In genomic region chr6:71420693-71421328, GRCh38 we compare ENCODE assay signal across 8 cellular contexts.
DNase-seq lines count a peak whose midpoint lies in the region; ATAC-seq and TF ChIP-seq lines count a peak whose summit lies in the region.

No MANE protein-coding gene starts in this region.

- DNase-seq in DMS53 treated with DMSO at 0.1 percent for 48 hours (lab: John Stamatoyannopoulos, UW; ENCODE audit: unreplicated experiment) (peak; percentile 97), WTC11 (ENCODE audit: low spot score) (peak; percentile 95), esophagus squamous epithelium (lab: John Stamatoyannopoulos, UW) (peak; percentile 4), middle frontal gyrus (ENCODE audit: extremely low spot score, low spot score) (peak; percentile 94), HT-29 (ENCODE audit: low spot score) (no peak)

- peak overlapping the region; percentile 44; the same call in 1 of the 2 replicates for H2AFZ ChIP-seq in KMS-11 (ENCODE audit: low read depth)

- H3K4me3 ChIP-seq in KMS-11 (IDR thresholded peaks at IDR 0.05; ENCODE audit: insufficient read depth, low read depth, low read length) (no peak overlapping the region), esophagus squamous epithelium (peak overlapping the region; percentile 62 to 87 (median 80)), thymus (ENCODE audit: low read length) (peak overlapping the region; percentile 43)

- H3K79me2 ChIP-seq in KMS-11 (ENCODE audit: insufficient read depth, low read depth) = no peaks in the 10 kb centered on the region

- CTCF ChIA-PET in WTC11 (lab: Charles Lee) = interaction anchor here (1.0 to 1.2 kb wide), 2 partner anchors 37 to 163 kb away, joined by 3 read pairs; no protein-coding TSS in a partner anchor

- no peak for TF ChIP-seq CTCF in KMS-11 (conservative IDR thresholded peaks at IDR 0.05; ENCODE audit: low read depth, low read length)
- TF ChIP-seq CTCF in WTC11 (IDR thresholded peaks at IDR 0.05) = no peak
- no peak for TF ChIP-seq CTCF in esophagus squamous epithelium (IDR thresholded peaks at IDR 0.05)

- intact Hi-C loops in esophagus squamous epithelium (cut with DNase I) = no loop called here

- H3K9me3 ChIP-seq in esophagus squamous epithelium = no peaks in the 10 kb centered on the region
- no peaks in the 10 kb centered on the region for H3K9me3 ChIP-seq in thymus (ENCODE audit: control insufficient read depth)

- H3K4me2 ChIP-seq in KMS-11 = peak overlapping the region; percentile 17; the same call in 1 of the 2 replicates

- ATAC-seq in GM21447 (IDR thresholded peaks at IDR 0.05; ENCODE audit: unreplicated experiment) (peak; percentile 91), WTC11 (peak; percentile 98)

- POLR2A ChIA-PET in WTC11 (lab: Charles Lee) = no interaction called here

- H3K4me3 Mint-ChIP-seq in WTC11 = peak overlapping the region; percentile 82

- H3K36me3 ChIP-seq in KMS-11 (ENCODE audit: insufficient read depth) (no peaks in the 10 kb centered on the region), esophagus squamous epithelium (peaks cover 0 to 9% (median 0%) of the 10 kb centered on the region in 3 donors), thymus (ENCODE audit: control insufficient read depth, insufficient read depth) (no peaks in the 10 kb centered on the region)

- 5 to 28% methylated on average over 12 to 37 of the region's 46 CpGs for WGBS in esophagus squamous epithelium, 2 donors
- WGBS in thymus = 14% methylated on average over 46 of the region's 46 CpGs

- H3K9ac ChIP-seq in KMS-11 = no peak overlapping the region

- peaks cover 35% of the 10 kb centered on the region for H3K27me3 Mint-ChIP-seq in WTC11 (ENCODE audit: low read depth)

- peak in 3 of 4 donors; percentile 57 to 88 (median 87) for TF ChIP-seq POLR2A in esophagus squamous epithelium (IDR thresholded peaks at IDR 0.05)

- H3K4me1 ChIP-seq in KMS-11 (ENCODE audit: low read depth, poor library complexity, severe bottlenecking) (no peaks in the 10 kb centered on the region), esophagus squamous epithelium (peaks cover 0 to 29% (median 0%) of the 10 kb centered on the region in 3 donors), thymus (ENCODE audit: control insufficient read depth, insufficient read depth, low read length) (no peaks in the 10 kb centered on the region)

- no peaks in the 10 kb centered on the region for H4K20me1 ChIP-seq in KMS-11 (ENCODE audit: insufficient read depth)

- H3K4me1 Mint-ChIP-seq in WTC11 = peaks cover 21% of the 10 kb centered on the region

- H3K36me3 Mint-ChIP-seq in WTC11 = no peaks in the 10 kb centered on the region

- H3K27ac ChIP-seq in KMS-11 (no peak overlapping the region), esophagus squamous epithelium (peak overlapping the region; percentile 81 to 96 (median 94)), thymus (ENCODE audit: low read depth) (no peak overlapping the region)

- H3K9me3 Mint-ChIP-seq in WTC11 = no peaks in the 10 kb centered on the region

- no peak overlapping the region for H3K27ac Mint-ChIP-seq in WTC11

- H3K27me3 ChIP-seq in KMS-11 (ENCODE audit: insufficient read depth, low read depth) = no peaks in the 10 kb centered on the region
- peaks cover 0 to 18% (median 2%) of the 10 kb centered on the region in 4 donors for H3K27me3 ChIP-seq in esophagus squamous epithelium
- peaks cover 33% of the 10 kb centered on the region for H3K27me3 ChIP-seq in thymus (ENCODE audit: control insufficient read depth, insufficient read depth)

TF ChIP-seq in WTC11, 78 proteins besides CTCF, POLR2A, EP300 and RAD21:
- peak; percentile 2; the same call in 1 of the 2 replicates for TF ChIP-seq HMGXB4 (CRISPR knock-in tag; IDR thresholded peaks at IDR 0.05)
- no peak for TF ChIP-seq NR2C2 (CRISPR knock-in tag; IDR thresholded peaks at IDR 0.05)
- 0 out of 2 replicates have a peak, but pooled peaks have one; percentile 4 for TF ChIP-seq KAT7 (CRISPR knock-in tag; IDR thresholded peaks at IDR 0.05; ENCODE audit: borderline replicate concordance)
- peak; percentile 82 for TF ChIP-seq NFYB (CRISPR knock-in tag; conservative IDR thresholded peaks at IDR 0.05; ENCODE audit: low read depth)

Comparison
In these comparisons a context has a peak if more than half of its experiments do, and no peak if none do; other contexts are left out.
1. H3K27ac ChIP-seq: peak in esophagus squamous epithelium (4 of 4); none in KMS-11 (single experiment) and thymus (single experiment).